Comparison of ENCODE assay signal across 28 cellular contexts in the genomic region with DNA sequence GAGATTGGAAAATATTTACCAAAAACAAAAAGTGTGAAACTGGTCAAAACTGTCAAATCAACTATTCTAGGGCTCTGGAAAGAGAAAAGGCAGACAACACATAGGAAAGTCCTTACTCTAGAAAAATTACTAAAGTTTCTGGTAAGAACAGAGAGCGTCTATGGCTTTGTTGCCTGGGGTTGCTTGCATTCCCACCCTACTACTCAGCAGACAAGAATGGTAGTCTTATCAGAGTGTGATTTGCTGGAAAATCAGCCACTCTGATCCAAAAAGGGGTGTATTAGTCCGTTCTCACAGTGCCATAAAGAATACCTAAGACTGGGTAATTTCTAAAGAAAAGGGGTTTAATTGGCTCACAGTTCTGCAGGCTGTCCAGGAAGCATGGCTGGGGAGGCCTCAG. TPM values are rescaled to one million over a fixed set of nuclear protein-coding genes. Genes with fewer than 3 reads are reported as not detected.
"Had no signal": no experiment of that assay in that cellular context is flagged by ENCODE, and none has a peak within 500 bp of the region (broad histone marks: within the 10 kb centered on the region; RNA-seq: fewer than 3 reads in every experiment).

No MANE protein-coding gene starts in this region.

- H3K9me3 ChIP-seq: neutrophil, pancreas, prostate gland, right lobe of liver, thyroid gland, upper lobe of right lung, vagina had no signal

- DNase-seq: naive thymus-derived CD8-positive, alpha-beta T cell; nephron progenitor cell; nucleus accumbens; pancreas; retina; right cardiac atrium; right lobe of liver; sigmoid colon; small intestine; stimulated activated CD4-positive, alpha-beta T cell treated with anti-CD3 and anti-CD28 coated beads, Interleukin-15, amount 100 ng/mL, for 24 hours; stimulated activated CD4-positive, alpha-beta T cell treated with anti-CD3 and anti-CD28 coated beads, Interleukin-2, amount 100 ng/mL, for 24 hours; stimulated activated CD4-positive, alpha-beta T cell treated with anti-CD3 and anti-CD28 coated beads, Interleukin-2, amount 100 ng/mL, for 48 hours; stimulated activated CD4-positive, alpha-beta T cell treated with anti-CD3 and anti-CD28 coated beads, Interleukin-4, amount 100 ng/mL, for 24 hours; stimulated activated naive B cell treated with anti-CD40 and anti-IgM and Interleukin-4, amounts not matched to agents 10 μg/mL and 1 μg/mL and 100 μg/mL, for 72 hours; stimulated activated naive CD4-positive, alpha-beta T cell treated with Interleukin-2 at 50 U/mL for 16 hours; stomach; thyroid gland; upper lobe of right lung had no signal

- FAIRE-seq: pancreas, urothelium cell line had no signal

- ATAC-seq: naive thymus-derived CD8-positive, alpha-beta T cell; natural killer cell treated with Interleukin-12 subunit alpha and Interleukin-12 subunit beta and Interleukin-15 and Interleukin-18, amount 100 ng/mL, for 72 hours; pancreas; right cardiac atrium; right lobe of liver; stimulated activated effector memory CD8-positive, alpha-beta T cell treated with anti-CD3 and anti-CD28 coated beads, Interleukin-12 subunit alpha, Interleukin-12 subunit beta, amount 100 ng/mL, for 72 hours; stimulated activated naive B cell treated with anti-CD40 and anti-IgM and Interleukin-4, amounts not matched to agents 10 μg/mL and 1 μg/mL and 100 μg/mL, for 72 hours; upper lobe of right lung had no signal

- H3K27me3 ChIP-seq: neutrophil, pancreas, right lobe of liver, sigmoid colon, stomach, thyroid gland, tibial nerve, upper lobe of right lung, vagina had no signal

- H3K4me3 ChIP-seq: pancreas, prostate gland, right lobe of liver, sigmoid colon, stomach, thoracic aorta, thyroid gland, tibial nerve, upper lobe of right lung, vagina had no signal

- H3K4me1 ChIP-seq: pancreas, prostate gland, right lobe of liver, sigmoid colon, stomach, thyroid gland, tibial nerve, upper lobe of right lung, vagina had no signal

- H3K36me3 ChIP-seq: neutrophil, pancreas, prostate gland, right lobe of liver, sigmoid colon, stomach, thoracic aorta, thyroid gland, tibial nerve, upper lobe of right lung, vagina had no signal

- H3K27ac ChIP-seq: neutrophil, pancreas, prostate gland, right lobe of liver, sigmoid colon, stomach, thoracic aorta, thyroid gland, tibial nerve, upper lobe of right lung, vagina had no signal

RNA-seq across cellular contexts. Expression of a gene that starts 50.3 kb away (rescaled TPM):
- total RNA-seq: osteocyte, pulmonary artery endothelial cell, right lobe of liver, vagina had no signal
